8 cellular contexts compared by ENCODE assay signal in the genomic region with DNA sequence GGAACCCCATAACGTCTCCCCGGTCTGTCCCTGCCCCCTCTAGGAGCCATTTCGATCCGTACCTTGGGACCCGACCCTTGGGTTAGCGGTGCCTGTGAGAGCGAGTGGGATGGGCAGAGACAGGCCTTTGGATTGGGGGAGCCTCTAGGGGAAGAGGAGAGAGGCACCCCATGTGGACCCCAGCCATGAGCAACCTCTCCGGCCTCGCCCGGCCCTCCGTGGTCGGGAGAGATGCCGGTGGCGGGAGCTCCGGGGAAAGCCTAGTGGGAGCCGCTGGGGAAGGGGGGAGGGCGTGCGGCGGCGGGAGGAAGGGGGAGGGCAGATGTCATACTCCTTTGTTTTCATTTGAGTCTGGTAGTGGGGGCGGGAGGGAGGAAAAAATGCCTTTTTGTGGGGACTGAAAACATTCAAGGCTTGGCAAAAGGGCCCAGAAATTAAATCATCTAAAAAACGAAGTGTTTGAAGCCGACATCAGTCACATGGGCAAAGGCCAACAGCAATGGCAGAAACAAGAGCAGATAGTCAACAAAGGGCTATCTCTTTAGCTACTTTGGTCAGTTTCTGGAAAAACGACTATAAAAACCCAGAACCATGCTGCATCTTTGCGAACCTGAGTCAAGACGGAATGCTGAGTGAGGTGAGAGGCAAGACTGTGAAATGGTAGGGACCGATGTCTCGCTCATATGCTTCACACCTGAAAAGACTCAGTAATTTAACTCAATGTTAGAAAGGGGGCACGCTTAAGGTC. TPM values are rescaled to one million over a fixed set of nuclear protein-coding genes. Genes with fewer than 3 reads are reported as not detected.
A peak's percentile ranks its signal among the peaks of the same experiment; 100 is the strongest.
DNase-seq lines count a peak whose midpoint lies in the region; ATAC-seq and TF ChIP-seq lines count a peak whose summit lies in the region.

No MANE protein-coding gene starts in this region.

- peaks cover 32% of the 10 kb centered on the region for H3K36me3 ChIP-seq in BLaER1
- peaks cover 0 to 11% (median 3%) of the 10 kb centered on the region in 3 donors for H3K36me3 ChIP-seq in tibial artery

- H3K4me1 ChIP-seq in BLaER1 (peaks cover 18% of the 10 kb centered on the region; the same call in 1 of the 2 replicates), tibial artery (peaks cover 0 to 24% (median 15%) of the 10 kb centered on the region in 4 donors)

- peak overlapping the region; percentile 88 to 99 for H3K4me3 Mint-ChIP-seq in activated T-cell treated with anti-CD3 and anti-CD28 coated beads, Interleukin-2, amount 50 U/mL, for 72 hours
- peak overlapping the region; percentile 94 to 99 (median 97) for H3K4me3 Mint-ChIP-seq in naive thymus-derived CD8-positive, alpha-beta T cell

- TF ChIP-seq CTCF in fibroblast of pulmonary artery (IDR thresholded peaks at IDR 0.05; ENCODE audit: low read length, missing control alignments) (no peak), tibial artery (IDR thresholded peaks at IDR 0.05) (no peak)

- no peaks in the 10 kb centered on the region for H3K27me3 Mint-ChIP-seq in activated T-cell treated with anti-CD3 and anti-CD28 coated beads, Interleukin-2, amount 50 U/mL, for 72 hours (ENCODE audit: low read depth)
- peaks cover 0 to 2% (median 0%) of the 10 kb centered on the region in 5 donors for H3K27me3 Mint-ChIP-seq in naive thymus-derived CD8-positive, alpha-beta T cell

- peak overlapping the region; percentile 91 for H3K4me3 ChIP-seq in BLaER1
- H3K4me3 ChIP-seq in fibroblast of pulmonary artery (replicated peaks; ENCODE audit: low read depth, low read length) = peak overlapping the region; percentile 91
- peak overlapping the region; percentile 75 to 93 for H3K4me3 ChIP-seq in tibial artery

- peak; percentile 49 for ATAC-seq in GM18867 (IDR thresholded peaks at IDR 0.05; ENCODE audit: unreplicated experiment)
- peak; percentile 47 for ATAC-seq in HG03097 (IDR thresholded peaks at IDR 0.05; ENCODE audit: low FRiP score, unreplicated experiment)
- ATAC-seq in activated T-cell treated with anti-CD3 and anti-CD28 coated beads, Interleukin-2, amount 50 U/mL, for 72 hours (replicated peaks in 1 of 2) = peak; percentile 64 to 70
- ATAC-seq in naive thymus-derived CD8-positive, alpha-beta T cell = peak; percentile 59 to 68

- peaks cover 8 to 19% of the 10 kb centered on the region in 2 donors for H3K36me3 Mint-ChIP-seq in activated T-cell treated with anti-CD3 and anti-CD28 coated beads, Interleukin-2, amount 50 U/mL, for 72 hours (ENCODE audit: insufficient read depth in 2 of 2)
- peaks cover 5 to 21% (median 11%) of the 10 kb centered on the region in 3 donors for H3K36me3 Mint-ChIP-seq in naive thymus-derived CD8-positive, alpha-beta T cell

- intact Hi-C loops in tibial artery (cut with DNase I; ENCODE audit: low total_unique reads) = no loop called here

- peak overlapping the region; percentile 87 for H3K4me2 ChIP-seq in BLaER1

- DNase-seq in NCI-H2227 (lab: John Stamatoyannopoulos, UW; ENCODE audit: unreplicated experiment) = peak; percentile 74
- peak in 1 of 2 donors; percentile 55 for DNase-seq in activated T-cell treated with anti-CD3 and anti-CD28 coated beads, Interleukin-2, amount 50 U/mL, for 72 hours
- peak; percentile 74 for DNase-seq in fibroblast of pulmonary artery (ENCODE audit: low read depth)
- peak in 3 of 10 donors; percentile 21 to 52 (median 40) for DNase-seq in naive thymus-derived CD8-positive, alpha-beta T cell
- DNase-seq in tibial artery = peak; percentile 47 to 80

- H4K20me1 ChIP-seq in BLaER1 = peaks cover 30% of the 10 kb centered on the region

- H3K27me3 ChIP-seq in BLaER1 = no peaks in the 10 kb centered on the region
- H3K27me3 ChIP-seq in tibial artery = no peaks in the 10 kb centered on the region

- H3K27ac ChIP-seq in BLaER1 (peak overlapping the region; percentile 96), tibial artery (peak overlapping the region; percentile 93 to 98)

- H3K9me3 ChIP-seq in BLaER1 = peaks cover 23% of the 10 kb centered on the region
- no peaks in the 10 kb centered on the region for H3K9me3 ChIP-seq in tibial artery

- peak overlapping the region; percentile 96 for H3K9ac ChIP-seq in BLaER1

- H3K27ac Mint-ChIP-seq in activated T-cell treated with anti-CD3 and anti-CD28 coated beads, Interleukin-2, amount 50 U/mL, for 72 hours = peak overlapping the region; percentile 99
- peak overlapping the region; percentile 90 to 99 (median 97) for H3K27ac Mint-ChIP-seq in naive thymus-derived CD8-positive, alpha-beta T cell

- POLR2A ChIA-PET in naive thymus-derived CD8-positive, alpha-beta T cell (lab: Charles Lee) = interaction anchor here (0.7 kb wide), 1 partner anchor 401 kb away, joined by 3 read pairs; no protein-coding TSS in a partner anchor

- peaks cover 37% of the 10 kb centered on the region for H3K4me1 Mint-ChIP-seq in activated T-cell treated with anti-CD3 and anti-CD28 coated beads, Interleukin-2, amount 50 U/mL, for 72 hours (ENCODE audit: low read depth)
- H3K4me1 Mint-ChIP-seq in naive thymus-derived CD8-positive, alpha-beta T cell = peaks cover 15 to 41% (median 38%) of the 10 kb centered on the region in 4 donors

- H3K9me3 Mint-ChIP-seq in activated T-cell treated with anti-CD3 and anti-CD28 coated beads, Interleukin-2, amount 50 U/mL, for 72 hours = peaks cover 0 to 2% of the 10 kb centered on the region in 2 donors
- H3K9me3 Mint-ChIP-seq in naive thymus-derived CD8-positive, alpha-beta T cell = no peaks in the 10 kb centered on the region

RNA-seq across cellular contexts. Expression of gene PTBP2, which starts 0.8 kb away (rescaled TPM):
- 10 to 100 TPM; 14.3 to 14.5 TPM for total RNA-seq in activated T-cell treated with anti-CD3 and anti-CD28 coated beads, Interleukin-2, amount 50 U/mL, for 72 hours
- 10 to 100 TPM; 20.6 to 22.1 TPM for total RNA-seq in naive thymus-derived CD8-positive, alpha-beta T cell
- 1 to 10 TPM; 1.4 to 2.7 (median 2.1) TPM for polyA plus RNA-seq in naive thymus-derived CD8-positive, alpha-beta T cell
